In genomic region chr16:90121846-90122245, GRCh38 we compare ENCODE assay signal across 14 cellular contexts. TPM values are rescaled to one million over a fixed set of nuclear protein-coding genes. Genes with fewer than 3 reads are reported as not detected.
"Had no signal": no experiment of that assay in that cellular context is flagged by ENCODE, and none has a peak within 500 bp of the region (broad histone marks: within the 10 kb centered on the region; RNA-seq: fewer than 3 reads in every experiment).

No MANE protein-coding gene starts in this region.

RNA-seq across cellular contexts. Expression of gene PRDM7, which starts 44.7 kb away (rescaled TPM):
- total RNA-seq: activated B cell treated with CpG ODN at 0.5 μM for 24 hours; activated CD4-positive, alpha-beta memory T cell treated with anti-CD3 and anti-CD28 coated beads for 36 hours; activated CD4-positive, alpha-beta memory T cell treated with anti-CD3 and anti-CD28 coated beads, Interleukin-2, amount 10 ng/mL, durations not matched to agents 7 days and 5 days; activated CD4-positive, alpha-beta T cell treated with anti-CD3 and anti-CD28 coated beads for 36 hours; activated CD4-positive, alpha-beta T cell treated with anti-CD3 and anti-CD28 coated beads, Interleukin-2, amount 10 ng/mL, durations not matched to agents 24 days and 14 days; activated CD4-positive, alpha-beta T cell treated with anti-CD3 and anti-CD28 coated beads, Interleukin-2, amount 10 ng/mL, durations not matched to agents 7 days and 5 days; activated CD8-positive, alpha-beta memory T cell treated with anti-CD3 and anti-CD28 coated beads for 36 hours; activated CD8-positive, alpha-beta memory T cell treated with anti-CD3 and anti-CD28 coated beads, Interleukin-2, amount 10 ng/mL, durations not matched to agents 7 days and 5 days; activated CD8-positive, alpha-beta T cell treated with anti-CD3 and anti-CD28 coated beads for 36 hours; activated CD8-positive, alpha-beta T cell treated with anti-CD3 and anti-CD28 coated beads, Interleukin-2, amount 10 ng/mL, durations not matched to agents 7 days and 5 days; T-helper 1 cell treated with Interleukin-12 subunit alpha and Interleukin-12 subunit beta and Interleukin-4 antibody, amounts not matched to agents 30 ng/mL and 1 ng/mL, for 36 hours; T-helper 17 cell; T-helper 2 cell treated with Interferon-gamma antibody and Interleukin-4, amounts not matched to agents 100 ng/mL and 5 ng/mL, for 36 hours; WTC11 had no signal
